ENCODE assay signal across 8 cellular contexts in genomic region chr4:52751349-52751911, GRCh38. TPM values are rescaled to one million over a fixed set of nuclear protein-coding genes. Genes with fewer than 3 reads are reported as not detected.
DNase-seq lines count a peak whose midpoint lies in the region; ATAC-seq and TF ChIP-seq lines count a peak whose summit lies in the region.

Gene ERVMER34-1 (minus strand): TSS chr4:52751425. CDS start chr4:52745520, 5,905 bp downstream.

- RAD21 ChIA-PET in HCT116 (lab: Charles Lee; ENCODE audit: low non-redundant PET in 1 of 2, low total read pairs in 2 of 2, uncharacterized antibody in 2 of 2, unreplicated experiment in 2 of 2), result interaction anchor here in 1 of 2 experiments (0.6 kb wide), 1 partner anchor 229 kb away, joined by 3 read pairs; no protein-coding TSS in a partner anchor

- H4K20me1 ChIP-seq in HCT116 (ENCODE audit: insufficient read depth), result no peaks in the 10 kb centered on the region

- POLR2A ChIA-PET in HCT116 (lab: Charles Lee), result interaction anchor here (1.8 kb wide), 1 partner anchor 39 kb away, joined by 8 read pairs; no protein-coding TSS in a partner anchor

- H3K79me2 ChIP-seq in HCT116 (ENCODE audit: insufficient read depth, low read length), result peaks cover 12% of the 10 kb centered on the region

- no TSS peak for BruUV-seq in HCT116 (replicated peaks; lab: Mats Ljungman, UMichigan)

- peak within 1 kb of the TSS; percentile 86 for H3K27ac ChIP-seq in HCT116 (ENCODE audit: low read depth, low read length)
- no peak within 1 kb of the TSS for H3K27ac ChIP-seq in muscle layer of colon (ENCODE audit: low read depth, low read length)
- H3K27ac ChIP-seq in vagina, result peak within 1 kb of the TSS; percentile 15

- H3K4me2 ChIP-seq in HCT116 (ENCODE audit: low read length), result peak within 1 kb of the TSS; percentile 90

- H3K27me3 ChIP-seq in HCT116 (ENCODE audit: insufficient read depth, low read length) (no peaks in the 10 kb centered on the region), muscle layer of colon (ENCODE audit: control insufficient read depth in 1 of 2, insufficient read depth in 2 of 2, low read length in 2 of 2) (peaks cover 4 to 22% of the 10 kb centered on the region in 2 donors), vagina (no peaks in the 10 kb centered on the region)

- H3K4me3 ChIP-seq in HCT116 (replicated peaks in 1 of 2; ENCODE audit: low read depth in 1 of 2, low read length in 2 of 2) (peak within 1 kb of the TSS; percentile 65 to 81), muscle layer of colon (ENCODE audit: low read depth in 1 of 2, low read length in 2 of 2) (peak within 1 kb of the TSS; percentile 56 to 60), vagina (peak within 1 kb of the TSS; percentile 59 to 64)

- H3K4me1 ChIP-seq in HCT116 (ENCODE audit: control insufficient read depth in 1 of 2, insufficient read depth in 2 of 2, low read length in 2 of 2), result peaks cover 9 to 24% of the 10 kb centered on the region in 2 experiments
- peaks cover 23% of the 10 kb centered on the region for H3K4me1 ChIP-seq in muscle layer of colon (ENCODE audit: insufficient read depth, low read length)
- H3K4me1 ChIP-seq in vagina, result peaks cover 13% of the 10 kb centered on the region

- H3K9ac ChIP-seq in HCT116 (ENCODE audit: low read length) (peak within 1 kb of the TSS; percentile 83), muscle layer of colon (ENCODE audit: low read length) (no peak within 1 kb of the TSS)

- intact Hi-C loops in HCT116 (cut with micrococcal nuclease), result no loop called here
- intact Hi-C loops in vagina (cut with DNase I), result no loop called here

- H3K9me3 ChIP-seq in HCT116 (ENCODE audit: control insufficient read depth in 1 of 2, insufficient read depth in 1 of 2, low read depth in 1 of 2, low read length in 2 of 2), result no peaks in the 10 kb centered on the region
- H3K9me3 ChIP-seq in muscle layer of colon (ENCODE audit: low read length), result no peaks in the 10 kb centered on the region
- no peaks in the 10 kb centered on the region for H3K9me3 ChIP-seq in vagina

- no peak for TF ChIP-seq RAD21 in HCT116 (IDR thresholded peaks at IDR 0.05; ENCODE audit: low read depth)

- TF ChIP-seq CTCF in HCT116 (IDR thresholded peaks at IDR 0.05 in 2 of 3, conservative IDR thresholded peaks at IDR 0.05 in 1 of 3; ENCODE audit: borderline replicate concordance in 1 of 3, insufficient read depth in 1 of 3, low read depth in 2 of 3, low read length in 2 of 3), result no peak
- no peak for TF ChIP-seq CTCF in vagina (IDR thresholded peaks at IDR 0.05)

- TF ChIP-seq POLR2A in HCT116 (IDR thresholded peaks at IDR 0.05; ENCODE audit: borderline replicate concordance, extremely low read depth, insufficient read depth, insufficient read length) (peak; percentile 56), vagina (IDR thresholded peaks at IDR 0.05) (no peak)

- ATAC-seq in HCT116 (peak; percentile 96), esophagus mucosa (peak; percentile 87), GM19324 (IDR thresholded peaks at IDR 0.05; ENCODE audit: low FRiP score, unreplicated experiment) (no peak)

- peak within 1 kb of the TSS; percentile 94 for H2AFZ ChIP-seq in HCT116 (ENCODE audit: low read depth, low read length, poor library complexity, severe bottlenecking)

- H3K36me3 ChIP-seq in HCT116 (ENCODE audit: control insufficient read depth in 1 of 2, insufficient read depth in 2 of 2, low read length in 2 of 2) (peaks cover 0 to 18% of the 10 kb centered on the region in 2 experiments; a peak in 1 of 4 replicates), muscle layer of colon (ENCODE audit: insufficient read depth, low read length) (no peaks in the 10 kb centered on the region), vagina (no peaks in the 10 kb centered on the region)

- DNase-seq in HCT116 (ENCODE audit: low read depth, low spot score) (peak; percentile 73), T1000 (lab: John Stamatoyannopoulos, UW) (peak; percentile 27), vagina (ENCODE audit: extremely low spot score in 2 of 2) (no peak), OCI-M1 (lab: John Stamatoyannopoulos, UW) (no peak), SHP77 (lab: John Stamatoyannopoulos, UW) (no peak)

- H3K9me2 ChIP-seq in HCT116 (ENCODE audit: insufficient read depth), result no peaks in the 10 kb centered on the region

- CTCF ChIA-PET in HCT116 (lab: Charles Lee), result interaction anchor here (1.2 kb wide), 1 partner anchor 375 kb away, joined by 3 read pairs; no protein-coding TSS in a partner anchor

TF ChIP-seq in HCT116, 20 proteins besides CTCF, POLR2A, EP300 and RAD21:
- TF ChIP-seq YY1 (IDR thresholded peaks at IDR 0.05; ENCODE audit: extremely low read depth, insufficient replicate concordance, low read depth, low read length) (no peak), POLR2AphosphoS5 (IDR thresholded peaks at IDR 0.05; ENCODE audit: low read depth, low read length) (peak; percentile 92), ZNF274 (IDR thresholded peaks at IDR 0.05; ENCODE audit: low read depth, low read length) (no peak), SIN3A (IDR thresholded peaks at IDR 0.05; ENCODE audit: low read depth) (peak; percentile 51; the same call in 1 of the 2 replicates), MAX (IDR thresholded peaks at IDR 0.05) (peak; percentile 94), CBX3 (IDR thresholded peaks at IDR 0.05; ENCODE audit: low read depth) (peak; percentile 71; the same call in 1 of the 2 replicates), ZFX (IDR thresholded peaks at IDR 0.05) (peak; percentile 54; the same call in 1 of the 2 replicates)

RNA-seq across cellular contexts. Expression of gene ERVMER34-1, which starts in this region (rescaled TPM):
- total RNA-seq in HCT116 (2021; ENCODE audit: unreplicated experiment) (17.5 TPM), esophagus mucosa (5.1 TPM), vagina (2.7 TPM)
- 6.0 and 9.0 TPM in 2 replicates for polyA plus RNA-seq in HCT116 (2012)

Comparison
In these comparisons a context has a peak if more than half of its experiments do, and no peak if none do; other contexts are left out.
1. DNase-seq: peak in HCT116 (single experiment) and T1000 (single experiment); none in vagina (0 of 2), OCI-M1 (single experiment) and SHP77 (0 of 2).
2. Peak in every context shown above with its lines, with median percentiles within 50 percentile points of each other: H3K4me3 ChIP-seq.